16 cellular contexts compared by ENCODE assay signal in genomic region chr4:1506956-1507721, GRCh38.
"Had no signal": no experiment of that assay in that cellular context is flagged by ENCODE, and none has a peak within 500 bp of the region (broad histone marks: within the 10 kb centered on the region; RNA-seq: fewer than 3 reads in every experiment).

No MANE protein-coding gene starts in this region.

- H3K36me3 ChIP-seq: heart right ventricle, right lobe of liver had no signal

- H3K27me3 Mint-ChIP-seq: activated CD8-positive, alpha-beta T cell treated with anti-CD3 and anti-CD28 coated beads for 36 hours had no signal

- H3K36me3 Mint-ChIP-seq: memory B cell; naive thymus-derived CD8-positive, alpha-beta T cell had no signal

- H3K27ac Mint-ChIP-seq: activated B cell treated with CpG ODN at 0.5 μM for 24 hours; activated CD8-positive, alpha-beta T cell treated with anti-CD3 and anti-CD28 coated beads for 36 hours; activated T-helper 1 cell treated with anti-CD3 and anti-CD28 coated beads, Interleukin-12 subunit alpha, Interleukin-12 subunit beta, Interleukin-2, Interleukin-4 antibody, amounts not matched to agents 30 ng/mL and 10 ng/mL and 1 ng/mL, durations not matched to agents 14 hours and 24 hours and 36 hours; dendritic cell treated with granulocyte-macrophage colony-stimulating factor and Interleukin-4, amounts not matched to agents 40 ng/mL and 50 ng/mL, for 4 days; effector memory CD8-positive, alpha-beta T cell; memory B cell; stimulated activated naive CD8-positive, alpha-beta T cell treated with anti-CD3 and anti-CD28 coated beads, Interleukin-15, amount 100 ng/mL, for 72 hours; T-helper 1 cell treated with Interleukin-12 subunit alpha and Interleukin-12 subunit beta and Interleukin-4 antibody, amounts not matched to agents 30 μg/mL and 1 μg/mL, for 36 hours had no signal

- H3K4me3 Mint-ChIP-seq: activated B cell treated with CpG ODN at 0.5 μM for 24 hours; activated CD8-positive, alpha-beta T cell treated with anti-CD3 and anti-CD28 coated beads for 36 hours; activated T-helper 1 cell treated with anti-CD3 and anti-CD28 coated beads, Interleukin-12 subunit alpha, Interleukin-12 subunit beta, Interleukin-2, Interleukin-4 antibody, amounts not matched to agents 30 ng/mL and 10 ng/mL and 1 ng/mL, durations not matched to agents 14 hours and 24 hours and 36 hours; dendritic cell treated with granulocyte-macrophage colony-stimulating factor and Interleukin-4, amounts not matched to agents 40 ng/mL and 50 ng/mL, for 4 days; effector memory CD8-positive, alpha-beta T cell; memory B cell; naive thymus-derived CD8-positive, alpha-beta T cell; stimulated activated naive CD8-positive, alpha-beta T cell treated with anti-CD3 and anti-CD28 coated beads, Interleukin-15, amount 100 ng/mL, for 72 hours; T-helper 1 cell treated with Interleukin-12 subunit alpha and Interleukin-12 subunit beta and Interleukin-4 antibody, amounts not matched to agents 30 μg/mL and 1 μg/mL, for 36 hours had no signal

- H3K4me3 ChIP-seq: heart right ventricle, psoas muscle, right lobe of liver had no signal

- H3K9me3 Mint-ChIP-seq: activated CD8-positive, alpha-beta T cell treated with anti-CD3 and anti-CD28 coated beads for 36 hours; activated T-helper 1 cell treated with anti-CD3 and anti-CD28 coated beads, Interleukin-12 subunit alpha, Interleukin-12 subunit beta, Interleukin-2, Interleukin-4 antibody, amounts not matched to agents 30 ng/mL and 10 ng/mL and 1 ng/mL, durations not matched to agents 14 hours and 24 hours and 36 hours; dendritic cell treated with granulocyte-macrophage colony-stimulating factor and Interleukin-4, amounts not matched to agents 40 ng/mL and 50 ng/mL, for 4 days; effector memory CD8-positive, alpha-beta T cell; memory B cell; naive thymus-derived CD8-positive, alpha-beta T cell; stimulated activated naive CD8-positive, alpha-beta T cell treated with anti-CD3 and anti-CD28 coated beads, Interleukin-15, amount 100 ng/mL, for 72 hours; T-helper 1 cell treated with Interleukin-12 subunit alpha and Interleukin-12 subunit beta and Interleukin-4 antibody, amounts not matched to agents 30 μg/mL and 1 μg/mL, for 36 hours had no signal

- H3K4me1 Mint-ChIP-seq: activated B cell treated with CpG ODN at 0.5 μM for 24 hours; memory B cell; stimulated activated naive CD8-positive, alpha-beta T cell treated with anti-CD3 and anti-CD28 coated beads, Interleukin-15, amount 100 ng/mL, for 72 hours had no signal

- H3K27ac ChIP-seq: epithelial cell of prostate, heart right ventricle, psoas muscle, right lobe of liver had no signal

- H3K27me3 ChIP-seq: right lobe of liver had no signal

- ATAC-seq: activated CD8-positive, alpha-beta T cell treated with anti-CD3 and anti-CD28 coated beads for 36 hours; effector memory CD8-positive, alpha-beta T cell; heart right ventricle; left colon; naive thymus-derived CD8-positive, alpha-beta T cell; psoas muscle; right lobe of liver; stimulated activated naive CD8-positive, alpha-beta T cell treated with anti-CD3 and anti-CD28 coated beads, Interleukin-15, amount 100 ng/mL, for 72 hours had no signal

- H3K4me1 ChIP-seq: psoas muscle, right lobe of liver had no signal

- H3K9me3 ChIP-seq: heart right ventricle, psoas muscle, right lobe of liver had no signal

- DNase-seq: activated B cell treated with CpG ODN at 0.5 μM for 24 hours; activated CD4-positive, alpha-beta T cell treated with anti-CD3 and anti-CD28 coated beads for 48 hours; activated CD8-positive, alpha-beta T cell treated with anti-CD3 and anti-CD28 coated beads for 36 hours; anterior cingulate cortex; effector memory CD8-positive, alpha-beta T cell; heart right ventricle; naive thymus-derived CD8-positive, alpha-beta T cell; right lobe of liver; stimulated activated naive CD8-positive, alpha-beta T cell treated with anti-CD3 and anti-CD28 coated beads, Interleukin-15, amount 100 ng/mL, for 72 hours had no signal
